ENCODE assay signal across 23 cellular contexts in the genomic region with DNA sequence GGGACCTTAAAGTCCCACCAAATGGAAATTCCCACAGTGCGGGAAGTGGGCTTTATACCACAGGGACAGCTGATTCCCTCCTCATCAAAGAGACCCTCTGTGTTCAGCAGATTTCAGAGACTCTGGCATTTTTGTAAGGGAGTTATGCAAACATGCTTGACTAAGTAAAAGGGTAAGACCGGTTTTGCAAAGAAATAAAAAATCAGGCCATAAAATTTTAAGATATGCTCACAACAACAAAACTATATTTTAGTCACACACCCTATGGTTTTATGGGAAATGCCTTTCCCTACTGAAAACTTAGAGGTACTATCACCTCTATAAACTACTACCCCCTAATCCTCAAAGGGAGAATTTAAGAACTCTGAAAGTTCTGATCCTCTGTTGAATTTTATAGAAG.
"Had no signal": no experiment of that assay in that cellular context is flagged by ENCODE, and none has a peak within 500 bp of the region (broad histone marks: within the 10 kb centered on the region; RNA-seq: fewer than 3 reads in every experiment).

No MANE protein-coding gene starts in this region.

- H3K4me3 Mint-ChIP-seq: immature natural killer cell; memory B cell; naive B cell; nephron progenitor cell; stimulated activated effector memory CD8-positive, alpha-beta T cell treated with anti-CD3 and anti-CD28 coated beads, Interleukin-12 subunit alpha, Interleukin-12 subunit beta, amount 100 ng/mL, for 72 hours had no signal

- H3K4me3 ChIP-seq: esophagus muscularis mucosa, left ventricle myocardium inferior, lower lobe of right lung, suprapubic skin, thyroid gland, upper lobe of left lung, vagina had no signal

- H3K27ac ChIP-seq: epithelial cell of prostate, esophagus muscularis mucosa, left ventricle myocardium inferior, lower lobe of right lung, neutrophil, suprapubic skin, thyroid gland, upper lobe of left lung, vagina had no signal

- H3K4me1 ChIP-seq: esophagus muscularis mucosa, left ventricle myocardium inferior, lower lobe of right lung, upper lobe of left lung had no signal

- H3K27ac Mint-ChIP-seq: memory B cell; naive B cell; nephron progenitor cell; stimulated activated effector memory CD8-positive, alpha-beta T cell treated with anti-CD3 and anti-CD28 coated beads, Interleukin-12 subunit alpha, Interleukin-12 subunit beta, amount 100 ng/mL, for 72 hours had no signal

- H3K4me1 Mint-ChIP-seq: memory B cell; naive B cell; stimulated activated effector memory CD8-positive, alpha-beta T cell treated with anti-CD3 and anti-CD28 coated beads, Interleukin-12 subunit alpha, Interleukin-12 subunit beta, amount 100 ng/mL, for 72 hours had no signal

- H3K36me3 ChIP-seq: esophagus muscularis mucosa, left ventricle myocardium inferior, lower lobe of right lung, neutrophil, suprapubic skin, thyroid gland, upper lobe of left lung, vagina had no signal

- ATAC-seq: lower lobe of right lung; right cardiac atrium; stimulated activated effector memory CD8-positive, alpha-beta T cell treated with anti-CD3 and anti-CD28 coated beads, Interleukin-12 subunit alpha, Interleukin-12 subunit beta, amount 100 ng/mL, for 72 hours; stimulated activated naive CD8-positive, alpha-beta T cell treated with anti-CD3 and anti-CD28 coated beads, Interleukin-15, Interleukin-2, amounts not matched to agents 100 U/mL and 50 U/mL, for 24 hours had no signal

- H3K27me3 ChIP-seq: esophagus muscularis mucosa, neutrophil, suprapubic skin, thyroid gland, upper lobe of left lung, vagina had no signal

- H3K9me3 Mint-ChIP-seq: nephron progenitor cell had no signal

- H3K36me3 Mint-ChIP-seq: immature natural killer cell; memory B cell; naive B cell; stimulated activated effector memory CD8-positive, alpha-beta T cell treated with anti-CD3 and anti-CD28 coated beads, Interleukin-12 subunit alpha, Interleukin-12 subunit beta, amount 100 ng/mL, for 72 hours had no signal

- H3K9me3 ChIP-seq: esophagus muscularis mucosa, left ventricle myocardium inferior, lower lobe of right lung, neutrophil, suprapubic skin, thyroid gland, upper lobe of left lung, vagina had no signal

- DNase-seq: effector memory CD4-positive, alpha-beta T cell; foreskin fibroblast; immature natural killer cell; left ventricle myocardium inferior; lower lobe of right lung; midbrain; naive B cell; nephron progenitor cell; posterior cingulate gyrus; right cardiac atrium; small intestine; stimulated activated CD4-positive, alpha-beta T cell treated with anti-CD3 and anti-CD28 coated beads, Interleukin-4, amount 100 ng/mL, for 1 hour; stimulated activated CD8-positive, alpha-beta memory T cell treated with anti-CD3 and anti-CD28 coated beads, Interleukin-4, amount 100 ng/mL, for 48 hours; stimulated activated naive CD8-positive, alpha-beta T cell treated with anti-CD3 and anti-CD28 coated beads, Interleukin-15, Interleukin-2, amounts not matched to agents 100 U/mL and 50 U/mL, for 24 hours; thyroid gland; upper lobe of left lung had no signal
